8 cellular contexts compared by ENCODE assay signal in genomic region chr1:78145105-78145580, GRCh38.
A peak's percentile ranks its signal among the peaks of the same experiment; 100 is the strongest.
DNase-seq lines count a peak whose midpoint lies in the region; TF ChIP-seq lines count a peak whose summit lies in the region.

No MANE protein-coding gene starts in this region.

- peak overlapping the region; percentile 19 for H2AFZ ChIP-seq in ACC112 (ENCODE audit: low read length, unreplicated experiment)

- H3K4me3 ChIP-seq in ACC112 (ENCODE audit: low read depth, low read length) (no peak overlapping the region), GM12865 (ENCODE audit: low read depth, low read length) (no peak overlapping the region), HEK293 (ENCODE audit: low read depth, low read length) (no peak overlapping the region)

- CTCF ChIA-PET in HEK293 (lab: Yijun Ruan, JAX) = interaction anchor here (0.6 to 6.0 kb wide), 28 partner anchors 8 to 1941 kb away, joined by 3 to 50 read pairs (median 4); no protein-coding TSS in a partner anchor

- no peaks in the 10 kb centered on the region for H3K9me3 ChIP-seq in HEK293 (ENCODE audit: control insufficient read depth, insufficient read depth, low read depth, low read length)

- H3K4me1 ChIP-seq in ACC112 (ENCODE audit: control insufficient read depth, insufficient read depth, low read length, unreplicated experiment) (peaks cover 12% of the 10 kb centered on the region), HEK293 (ENCODE audit: control insufficient read depth, insufficient read depth, low read length) (no peaks in the 10 kb centered on the region)

- H3K27ac ChIP-seq in ACC112 (ENCODE audit: low read depth, low read length) = no peak overlapping the region
- H3K27ac ChIP-seq in HEK293 (ENCODE audit: extremely low read depth, low read depth, low read length) = no peak overlapping the region

- POLR2A ChIA-PET in HEK293 (lab: Yijun Ruan, JAX) = no interaction called here

- H3K36me3 ChIP-seq in ACC112 (ENCODE audit: insufficient read depth, low read length) (no peaks in the 10 kb centered on the region), HEK293 (ENCODE audit: control insufficient read depth in 2 of 2, insufficient read depth in 1 of 2, low read length in 2 of 2) (no peaks in the 10 kb centered on the region)

- DNase-seq in GM12865 (ENCODE audit: low read depth) (peak; percentile 82), SHP77 treated with DMSO at 0.1 percent for 48 hours (lab: John Stamatoyannopoulos, UW) (peak; percentile 21), kidney tubule cell (ENCODE audit: low spot score) (peak; percentile 86)
- DNase-seq in central memory CD4-positive, alpha-beta T cell = peak; percentile 14
- DNase-seq in stimulated activated CD8-positive, alpha-beta memory T cell treated with anti-CD3 and anti-CD28 coated beads, Interleukin-2, amount 100 ng/mL, for 48 hours (ENCODE audit: low read depth in 2 of 2) = peak; percentile 8 to 13

- H3K27me3 ChIP-seq in ACC112 (ENCODE audit: insufficient read depth, low read length) = no peaks in the 10 kb centered on the region

- H3K79me2 ChIP-seq in ACC112 (ENCODE audit: control insufficient read depth, insufficient read depth, low read length, unreplicated experiment) = no peaks in the 10 kb centered on the region

- TF ChIP-seq CTCF in GM12865 (IDR thresholded peaks at IDR 0.05; ENCODE audit: insufficient read depth, low read depth, low read length, missing control alignments) = peak; percentile 85
- TF ChIP-seq CTCF in HEK293 (tag by site-specific recombination; IDR thresholded peaks at IDR 0.05) = peak; percentile 54; the same call in 1 of the 2 replicates
- peak; percentile 90 for TF ChIP-seq CTCF in LNCAP (IDR thresholded peaks at IDR 0.05)

TF ChIP-seq in HEK293, 187 proteins besides CTCF, POLR2A, EP300 and RAD21:
- peak; percentile 85 for TF ChIP-seq ZNF654 (tag by site-specific recombination; IDR thresholded peaks at IDR 0.05; ENCODE audit: low read depth)
- no peak for TF ChIP-seq ZNF350 (tag by site-specific recombination; IDR thresholded peaks at IDR 0.05)
- TF ChIP-seq TRIM28 (IDR thresholded peaks at IDR 0.05; ENCODE audit: borderline replicate concordance, low read length) = no peak
- no peak for TF ChIP-seq ATF2 (tag by site-specific recombination; IDR thresholded peaks at IDR 0.05; ENCODE audit: low read depth)
- 0 out of 2 replicates have a peak, but pooled peaks have one; percentile 22 for TF ChIP-seq ZNF660 (tag by site-specific recombination; IDR thresholded peaks at IDR 0.05)
TF ChIP-seq in HEK293: peak in this region for 2.

Comparison
In these comparisons a context has a peak if more than half of its experiments do, and no peak if none do; other contexts are left out.
1. DNase-seq: peak in every context shown above with its lines; median percentile 86 in kidney tubule cell; 82 in GM12865; 21 in SHP77 treated with DMSO at 0.1 percent for 48 hours; 14 in central memory CD4-positive, alpha-beta T cell; 10 in stimulated activated CD8-positive, alpha-beta memory T cell treated with anti-CD3 and anti-CD28 coated beads, Interleukin-2, amount 100 ng/mL, for 48 hours.